Comparison of ENCODE assay signal across 1 cellular context in the genomic region with DNA sequence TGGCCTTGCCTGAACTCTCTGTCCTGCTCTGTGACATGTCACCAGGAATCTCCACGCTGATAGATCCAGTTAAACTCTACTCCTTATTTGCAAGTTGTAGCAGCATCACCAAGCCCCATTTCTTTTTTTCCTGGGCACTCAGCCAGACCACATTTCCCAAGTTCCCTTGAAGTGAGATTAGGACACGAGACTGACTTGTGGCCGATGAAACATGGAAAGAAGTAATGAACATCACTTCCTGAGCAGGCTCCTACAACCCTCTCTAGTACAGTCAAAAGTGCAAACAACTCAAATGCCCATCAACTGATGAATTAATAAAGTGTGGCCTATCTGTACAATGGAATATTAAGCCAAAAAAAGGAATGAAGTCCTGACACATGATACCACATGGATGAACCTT.
TF ChIP-seq lines count a peak whose summit lies in the region.

No MANE protein-coding gene starts in this region.

TF ChIP-seq in IMR-90, 13 proteins besides CTCF, POLR2A, EP300 and RAD21:
- TF ChIP-seq BHLHE40 (IDR thresholded peaks at IDR 0.05; ENCODE audit: low read depth, low read length) (peak; percentile 50; the same call in 1 of the 2 replicates), CEBPB (IDR thresholded peaks at IDR 0.05; ENCODE audit: low read depth, low read length) (no peak), SMC3 (IDR thresholded peaks at IDR 0.05; ENCODE audit: low read depth, low read length) (no peak), CHD1 (IDR thresholded peaks at IDR 0.05; ENCODE audit: low read depth, low read length) (no peak)
- TF ChIP-seq, protein P1, sequence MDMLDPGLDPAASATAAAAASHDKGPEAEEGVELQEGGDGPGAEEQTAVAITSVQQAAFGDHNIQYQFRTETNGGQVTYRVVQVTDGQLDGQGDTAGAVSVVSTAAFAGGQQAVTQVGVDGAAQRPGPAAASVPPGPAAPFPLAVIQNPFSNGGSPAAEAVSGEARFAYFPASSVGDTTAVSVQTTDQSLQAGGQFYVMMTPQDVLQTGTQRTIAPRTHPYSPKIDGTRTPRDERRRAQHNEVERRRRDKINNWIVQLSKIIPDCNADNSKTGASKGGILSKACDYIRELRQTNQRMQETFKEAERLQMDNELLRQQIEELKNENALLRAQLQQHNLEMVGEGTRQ (IDR thresholded peaks at IDR 0.05; ENCODE audit: low read depth, low read length) = no peak
TF ChIP-seq in IMR-90: peak in this region for 1.
